Comparison of ENCODE assay signal across 25 cellular contexts in the genomic region with DNA sequence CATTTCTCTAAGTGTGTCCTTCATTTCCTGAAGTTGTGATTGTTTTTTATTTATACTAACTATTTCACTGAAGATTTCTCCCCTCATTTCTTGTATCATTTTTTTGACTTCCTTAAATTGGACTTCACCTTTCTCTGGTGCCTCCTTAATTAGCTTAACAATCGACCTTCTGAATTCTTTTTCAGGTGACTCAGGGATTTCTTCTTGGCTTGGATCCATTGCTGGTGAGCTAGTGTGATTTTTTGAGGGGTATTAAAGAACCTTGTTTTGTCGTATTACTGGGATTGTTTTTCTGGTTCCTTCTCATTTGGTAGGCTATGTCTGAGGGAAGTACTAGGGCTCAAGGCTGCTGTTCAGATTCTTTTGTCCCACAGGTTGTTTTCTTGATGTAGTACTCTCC.
"Had no signal": no experiment of that assay in that cellular context is flagged by ENCODE, and none has a peak within 500 bp of the region (broad histone marks: within the 10 kb centered on the region; RNA-seq: fewer than 3 reads in every experiment).

No MANE protein-coding gene starts in this region.

- H3K4me1 ChIP-seq: adrenal gland, ascending aorta, colonic mucosa, left ventricle myocardium inferior, prostate gland, upper lobe of left lung had no signal

- H3K36me3 Mint-ChIP-seq: activated naive CD8-positive, alpha-beta T cell had no signal

- H2AFZ ChIP-seq: hepatocyte had no signal

- H3K4me3 ChIP-seq: adrenal gland, ascending aorta, colonic mucosa, hepatocyte, left ventricle myocardium inferior, prostate gland, upper lobe of left lung had no signal

- H3K4me1 Mint-ChIP-seq: central memory CD8-positive, alpha-beta T cell; immature natural killer cell had no signal

- H3K27ac Mint-ChIP-seq: activated naive CD8-positive, alpha-beta T cell; activated T-helper 2 cell treated with anti-CD3 and anti-CD28 coated beads, Interferon-gamma antibody, Interleukin-2, Interleukin-4, amounts not matched to agents 10 μg/mL and 5 μg/mL and 100 μg/mL, durations not matched to agents 14 hours and 24 hours and 36 hours; immature natural killer cell; natural killer cell treated with Interleukin-12 subunit alpha and Interleukin-12 subunit beta and Interleukin-15 and Interleukin-18, amount 100 ng/mL, for 72 hours; T-helper 1 cell treated with Interleukin-12 subunit alpha and Interleukin-12 subunit beta and Interleukin-4 antibody, amounts not matched to agents 30 μg/mL and 1 μg/mL, for 36 hours; WTC11 had no signal

- H3K4me3 Mint-ChIP-seq: activated naive CD8-positive, alpha-beta T cell; activated T-cell treated with anti-CD3 and anti-CD28 coated beads, Interleukin-2, amount 50 U/mL, for 4 hours; central memory CD8-positive, alpha-beta T cell; immature natural killer cell; natural killer cell treated with Interleukin-12 subunit alpha and Interleukin-12 subunit beta and Interleukin-15 and Interleukin-18, amount 100 ng/mL, for 72 hours; T-helper 1 cell treated with Interleukin-12 subunit alpha and Interleukin-12 subunit beta and Interleukin-4 antibody, amounts not matched to agents 30 μg/mL and 1 μg/mL, for 36 hours; WTC11 had no signal

- H3K27me3 ChIP-seq: adrenal gland, ascending aorta, brain microvascular endothelial cell, colonic mucosa, hepatocyte, upper lobe of left lung had no signal

- H3K36me3 ChIP-seq: adrenal gland, ascending aorta, brain microvascular endothelial cell, colonic mucosa, left ventricle myocardium inferior, prostate gland, upper lobe of left lung had no signal

- H3K9me3 ChIP-seq: colonic mucosa, prostate gland, upper lobe of left lung had no signal

- DNase-seq: activated CD8-positive, alpha-beta memory T cell treated with anti-CD3 and anti-CD28 coated beads, Interleukin-2, amount 50 U/mL, for 4 hours; activated naive CD4-positive, alpha-beta T cell; activated T-cell treated with anti-CD3 and anti-CD28 coated beads, Interleukin-2, amount 50 U/mL, for 4 hours; adrenal gland; brain microvascular endothelial cell; colonic mucosa; glutamatergic neuron; immature natural killer cell; left ventricle myocardium inferior; midbrain; right cardiac atrium; stimulated activated CD4-positive, alpha-beta T cell treated with anti-CD3 and anti-CD28 coated beads, Interleukin-12 subunit alpha, Interleukin-12 subunit beta, amount 100 ng/mL, for 4 hours; stimulated activated CD4-positive, alpha-beta T cell treated with anti-CD3 and anti-CD28 coated beads, Interleukin-4, amount 100 ng/mL, for 4 hours; stimulated activated naive CD8-positive, alpha-beta T cell treated with anti-CD3 and anti-CD28 coated beads, Interleukin-15, Interleukin-2, amounts not matched to agents 100 U/mL and 50 U/mL, for 24 hours had no signal

- ATAC-seq: activated T-cell treated with anti-CD3 and anti-CD28 coated beads, Interleukin-2, amount 50 U/mL, for 4 hours; right cardiac atrium; stimulated activated naive CD8-positive, alpha-beta T cell treated with anti-CD3 and anti-CD28 coated beads, Interleukin-15, Interleukin-2, amounts not matched to agents 100 U/mL and 50 U/mL, for 24 hours had no signal

- H3K4me2 ChIP-seq: hepatocyte had no signal

- FAIRE-seq: frontal cortex had no signal

- H3K9me3 Mint-ChIP-seq: central memory CD8-positive, alpha-beta T cell had no signal

- H3K79me2 ChIP-seq: hepatocyte had no signal

- H3K27ac ChIP-seq: adrenal gland, ascending aorta, brain microvascular endothelial cell, colonic mucosa, hepatocyte, left ventricle myocardium inferior, prostate gland, upper lobe of left lung had no signal
